12 cellular contexts compared by ENCODE assay signal in genomic region chr18:43422483-43422882, GRCh38.
A peak's percentile ranks its signal among the peaks of the same experiment; 100 is the strongest.
DNase-seq lines count a peak whose midpoint lies in the region; ATAC-seq, FAIRE-seq and TF ChIP-seq lines count a peak whose summit lies in the region.
"Had no signal": no experiment of that assay in that cellular context is flagged by ENCODE, and none has a peak within 500 bp of the region (broad histone marks: within the 10 kb centered on the region; RNA-seq: fewer than 3 reads in every experiment).

No MANE protein-coding gene starts in this region.

- H2AFZ ChIP-seq in DND-41 (ENCODE audit: low read depth, low read length) (no peak overlapping the region), HepG2 (ENCODE audit: low read length) (no peak overlapping the region)

- H3K79me2 ChIP-seq in DND-41 (ENCODE audit: insufficient read depth, low read length) (no peaks in the 10 kb centered on the region), HepG2 (ENCODE audit: insufficient read depth, low read length) (no peaks in the 10 kb centered on the region)

- TF ChIP-seq RAD21 in HepG2 (CRISPR knock-in tag; IDR thresholded peaks at IDR 0.05): no peak

- WGBS in HepG2 (ENCODE audit: low lambda C conversion rate): 0% methylated on average over 5 of the region's 5 CpGs

- in situ Hi-C loops in HepG2 (cut with HindIII; ENCODE audit: extremely low pct_ligation_motif_present, low pct_unique_long_range_greater_than_20kb): no loop called here

- H3K4me1 Mint-ChIP-seq in activated naive CD8-positive, alpha-beta T cell treated with anti-CD3 and anti-CD28 coated beads, Interleukin-2, amount 50 U/mL, for 24 hours: no peaks in the 10 kb centered on the region

- CTCF ChIA-PET in HepG2 (lab: Yijun Ruan, JAX; ENCODE audit: low intra/inter-chr PET ratio, low total read pairs): no interaction called here

- intact Hi-C loops in HepG2 (cut with micrococcal nuclease; ENCODE audit: unreplicated experiment): no loop called here

- no peak overlapping the region for H3K4me3 Mint-ChIP-seq in activated naive CD8-positive, alpha-beta T cell treated with anti-CD3 and anti-CD28 coated beads, Interleukin-2, amount 50 U/mL, for 24 hours
- H3K4me3 Mint-ChIP-seq: activated CD4-positive, alpha-beta memory T cell treated with anti-CD3 and anti-CD28 coated beads for 36 hours had no signal

- DNase-seq in DND-41 (no peak), NCI-H1105 treated with DMSO at 0.1 percent for 48 hours (lab: John Stamatoyannopoulos, UW) (peak; percentile 64), WERI-Rb-1 (peak; percentile 49), HepG2 (ENCODE audit: low spot score) (no peak), LoVo (ENCODE audit: low spot score) (no peak), AML-193 (lab: John Stamatoyannopoulos, UW) (no peak)
- no peak for DNase-seq in activated naive CD8-positive, alpha-beta T cell treated with anti-CD3 and anti-CD28 coated beads, Interleukin-2, amount 50 U/mL, for 24 hours
- DNase-seq: activated CD4-positive, alpha-beta memory T cell treated with anti-CD3 and anti-CD28 coated beads for 36 hours; Calu3; mucosa of descending colon had no signal

- no peak overlapping the region for H3K4me2 ChIP-seq in DND-41 (ENCODE audit: insufficient read depth, low read length)
- H3K4me2 ChIP-seq in HepG2 (ENCODE audit: low read depth, low read length): no peak overlapping the region

- H4K20me1 ChIP-seq in DND-41 (ENCODE audit: insufficient read depth, low read length): no peaks in the 10 kb centered on the region
- no peaks in the 10 kb centered on the region for H4K20me1 ChIP-seq in HepG2 (ENCODE audit: insufficient read depth, low read length)

- H3K36me3 ChIP-seq in DND-41 (ENCODE audit: insufficient read depth, low read length): no peaks in the 10 kb centered on the region
- H3K36me3 ChIP-seq in WERI-Rb-1: no peaks in the 10 kb centered on the region
- no peaks in the 10 kb centered on the region for H3K36me3 ChIP-seq in HepG2 (replicated peaks in 1 of 2; ENCODE audit: control insufficient read depth in 1 of 2, insufficient read depth in 2 of 2, low read length in 2 of 2)

- H3K9me3 Mint-ChIP-seq in activated naive CD8-positive, alpha-beta T cell treated with anti-CD3 and anti-CD28 coated beads, Interleukin-2, amount 50 U/mL, for 24 hours: no peaks in the 10 kb centered on the region

- H3K9ac ChIP-seq in DND-41 (ENCODE audit: low read depth, low read length) (no peak overlapping the region), HepG2 (ENCODE audit: insufficient read depth, low read depth, low read length) (no peak overlapping the region)

- TF ChIP-seq POLR2A in HepG2 (IDR thresholded peaks at IDR 0.05; ENCODE audit: insufficient read depth in 1 of 2, low read depth in 2 of 2, low read length in 2 of 2): no peak

- H3K27ac ChIP-seq in DND-41 (ENCODE audit: low read length): no peak overlapping the region
- H3K27ac ChIP-seq in WERI-Rb-1: no peak overlapping the region
- H3K27ac ChIP-seq in HepG2 (ENCODE audit: extremely low read length, insufficient read depth, low read length): no peak overlapping the region
- H3K27ac ChIP-seq: body of pancreas had no signal

- POLR2A ChIA-PET in HepG2 (lab: Yijun Ruan, JAX): interaction anchor here (0.6 kb wide), 1 partner anchor 373 kb away, joined by 3 read pairs; no protein-coding TSS in a partner anchor

- ATAC-seq in DND-41 (ENCODE audit: insufficient read depth, low read depth): no peak
- ATAC-seq in HepG2: peak; percentile 70; the same call in 2 of the 3 replicates
- no peak for ATAC-seq in activated naive CD8-positive, alpha-beta T cell treated with anti-CD3 and anti-CD28 coated beads, Interleukin-2, amount 50 U/mL, for 24 hours
- ATAC-seq in GM18873 (IDR thresholded peaks at IDR 0.05; ENCODE audit: low FRiP score, unreplicated experiment): no peak
- ATAC-seq: body of pancreas, mucosa of descending colon had no signal

- H3K4me1 ChIP-seq in DND-41 (ENCODE audit: insufficient read depth, low read length) (no peaks in the 10 kb centered on the region), HepG2 (ENCODE audit: insufficient read depth, low read length) (no peaks in the 10 kb centered on the region)
- H3K4me1 ChIP-seq: body of pancreas had no signal

- H3K27me3 Mint-ChIP-seq in activated naive CD8-positive, alpha-beta T cell treated with anti-CD3 and anti-CD28 coated beads, Interleukin-2, amount 50 U/mL, for 24 hours: no peaks in the 10 kb centered on the region
- H3K27me3 Mint-ChIP-seq: activated CD4-positive, alpha-beta memory T cell treated with anti-CD3 and anti-CD28 coated beads for 36 hours had no signal

- no peaks in the 10 kb centered on the region for H3K36me3 Mint-ChIP-seq in activated naive CD8-positive, alpha-beta T cell treated with anti-CD3 and anti-CD28 coated beads, Interleukin-2, amount 50 U/mL, for 24 hours (ENCODE audit: low read depth)
- H3K36me3 Mint-ChIP-seq: activated CD4-positive, alpha-beta memory T cell treated with anti-CD3 and anti-CD28 coated beads for 36 hours had no signal

- H3K9me3 ChIP-seq in DND-41 (ENCODE audit: insufficient read depth, low read length, severe bottlenecking) (no peaks in the 10 kb centered on the region), WERI-Rb-1 (ENCODE audit: severe bottlenecking) (no peaks in the 10 kb centered on the region), HepG2 (ENCODE audit: low read length) (no peaks in the 10 kb centered on the region)
- H3K9me3 ChIP-seq: body of pancreas, mucosa of descending colon had no signal

- BruUV-seq in HepG2 (replicated peaks; lab: Mats Ljungman, UMichigan): no TSS peak

- H3K27me3 ChIP-seq in DND-41 (ENCODE audit: insufficient read depth, low read length, poor library complexity): no peaks in the 10 kb centered on the region
- H3K27me3 ChIP-seq in WERI-Rb-1 (ENCODE audit: insufficient read depth, low read depth, severe bottlenecking): no peaks in the 10 kb centered on the region
- H3K27me3 ChIP-seq in HepG2 (ENCODE audit: control insufficient read depth in 1 of 2, insufficient read depth in 2 of 2, low read length in 2 of 2): no peaks in the 10 kb centered on the region
- H3K27me3 ChIP-seq: body of pancreas had no signal

- no peak for FAIRE-seq in HepG2 (lab: Jason Lieb, UNC)

- peak; percentile 9 for TF ChIP-seq CTCF in DND-41 (IDR thresholded peaks at IDR 0.05; ENCODE audit: borderline replicate concordance, extremely low read depth, low read length, poor library complexity, severe bottlenecking)
- TF ChIP-seq CTCF in WERI-Rb-1 (IDR thresholded peaks at IDR 0.05; ENCODE audit: low read depth, low read length): peak; percentile 69
- no peak for TF ChIP-seq CTCF in HepG2 (CRISPR knock-in tag; IDR thresholded peaks at IDR 0.05)

- TF ChIP-seq EP300 in HepG2 (IDR thresholded peaks at IDR 0.05; ENCODE audit: low read depth in 2 of 2, low read length in 2 of 2): no peak
- TF ChIP-seq EP300 in HepG2 (CRISPR knock-in tag; IDR thresholded peaks at IDR 0.05; ENCODE audit: borderline replicate concordance): no peak

- H3K4me3 ChIP-seq in DND-41 (ENCODE audit: low read depth in 1 of 2, low read length in 2 of 2) (no peak overlapping the region), WERI-Rb-1 (ENCODE audit: low read depth, low read length) (no peak overlapping the region), HepG2 (replicated peaks in 1 of 3; ENCODE audit: insufficient read depth in 1 of 3, low read depth in 2 of 3, low read length in 3 of 3) (no peak overlapping the region)
- H3K4me3 ChIP-seq: body of pancreas, mucosa of descending colon had no signal

- H3K27ac Mint-ChIP-seq in activated naive CD8-positive, alpha-beta T cell treated with anti-CD3 and anti-CD28 coated beads, Interleukin-2, amount 50 U/mL, for 24 hours: no peak overlapping the region
- H3K27ac Mint-ChIP-seq: activated CD4-positive, alpha-beta memory T cell treated with anti-CD3 and anti-CD28 coated beads for 36 hours had no signal

TF ChIP-seq in HepG2, 621 proteins besides CTCF, POLR2A, EP300 and RAD21:
- TF ChIP-seq REL (CRISPR knock-in tag; conservative IDR thresholded peaks at IDR 0.05) (no peak), RELA (CRISPR knock-in tag; IDR thresholded peaks at IDR 0.05) (no peak)
TF ChIP-seq in HepG2: peak in this region for 0.

Comparison
In these comparisons a context has a peak if more than half of its experiments do, and no peak if none do; other contexts are left out.
1. DNase-seq: peak in NCI-H1105 treated with DMSO at 0.1 percent for 48 hours (single experiment) and WERI-Rb-1 (single experiment); none in DND-41 (single experiment), HepG2 (single experiment), LoVo (single experiment), activated naive CD8-positive, alpha-beta T cell treated with anti-CD3 and anti-CD28 coated beads, Interleukin-2, amount 50 U/mL, for 24 hours (single experiment) and AML-193 (0 of 2).